18 cellular contexts compared by ENCODE assay signal in the genomic region with DNA sequence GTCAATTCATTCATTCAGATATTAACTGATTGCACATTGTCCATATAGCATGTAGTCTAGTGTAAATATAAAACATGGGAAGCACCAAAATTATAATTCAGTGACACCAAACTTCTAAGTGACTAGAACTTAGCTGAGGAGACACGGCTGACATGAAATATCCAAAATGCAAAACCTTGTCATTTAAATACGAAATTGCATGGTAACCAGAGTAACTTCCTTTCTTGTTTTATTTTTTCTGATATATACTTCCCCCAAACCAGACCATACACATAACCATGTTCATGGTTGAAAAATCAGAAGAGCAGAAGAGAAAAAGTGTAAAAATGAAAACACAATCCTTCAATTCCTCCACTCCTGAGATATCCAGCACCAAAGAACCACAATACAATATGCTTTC. TPM values are rescaled to one million over a fixed set of nuclear protein-coding genes. Genes with fewer than 3 reads are reported as not detected.
DNase-seq lines count a peak whose midpoint lies in the region; ATAC-seq and TF ChIP-seq lines count a peak whose summit lies in the region.
"Had no signal": no experiment of that assay in that cellular context is flagged by ENCODE, and none has a peak within 500 bp of the region (broad histone marks: within the 10 kb centered on the region; RNA-seq: fewer than 3 reads in every experiment).

No MANE protein-coding gene starts in this region.

- H2BK12ac ChIP-seq in neuronal stem cell (ENCODE audit: low read length): no peak overlapping the region

- peaks cover 95% of the 10 kb centered on the region for H3K4me1 Mint-ChIP-seq in stimulated activated naive CD8-positive, alpha-beta T cell treated with anti-CD3 and anti-CD28 coated beads, Interleukin-15, Interleukin-2, amounts not matched to agents 100 ng/mL and 50 ng/mL, for 24 hours (ENCODE audit: low read depth)
- H3K4me1 Mint-ChIP-seq in T-cell: peaks cover 80 to 85% (median 81%) of the 10 kb centered on the region in 3 donors
- peaks cover 51 to 81% of the 10 kb centered on the region in 2 donors for H3K4me1 Mint-ChIP-seq in effector memory CD8-positive, alpha-beta T cell (ENCODE audit: low read depth in 2 of 2)

- H3K4me3 Mint-ChIP-seq in stimulated activated naive CD8-positive, alpha-beta T cell treated with anti-CD3 and anti-CD28 coated beads, Interleukin-15, Interleukin-2, amounts not matched to agents 100 ng/mL and 50 ng/mL, for 24 hours: peak overlapping the region; percentile 65
- H3K4me3 Mint-ChIP-seq in T-cell: peak overlapping the region; percentile 5 to 54 (median 53)
- peak overlapping the region; percentile 63 to 73 for H3K4me3 Mint-ChIP-seq in effector memory CD8-positive, alpha-beta T cell
- H3K4me3 Mint-ChIP-seq: neural progenitor cell had no signal

- H3K36me3 ChIP-seq in MM.1S (replicated peaks; ENCODE audit: insufficient read depth, low read length) (no peaks in the 10 kb centered on the region), neuronal stem cell (replicated peaks in 1 of 2; ENCODE audit: control insufficient read depth in 2 of 2, insufficient read depth in 2 of 2, low read length in 2 of 2) (peaks cover 0 to 6% of the 10 kb centered on the region in 2 donors)
- H3K36me3 ChIP-seq: gastrocnemius medialis, neural progenitor cell, tibial nerve had no signal

- H3K18ac ChIP-seq in neuronal stem cell (ENCODE audit: low read length): no peak overlapping the region

- peaks cover 80% of the 10 kb centered on the region for H3K36me3 Mint-ChIP-seq in stimulated activated naive CD8-positive, alpha-beta T cell treated with anti-CD3 and anti-CD28 coated beads, Interleukin-15, Interleukin-2, amounts not matched to agents 100 ng/mL and 50 ng/mL, for 24 hours (ENCODE audit: low read depth)
- peaks cover 45% of the 10 kb centered on the region for H3K36me3 Mint-ChIP-seq in T-cell
- peaks cover 20% of the 10 kb centered on the region for H3K36me3 Mint-ChIP-seq in effector memory CD8-positive, alpha-beta T cell (ENCODE audit: insufficient read depth)

- no peaks in the 10 kb centered on the region for H3K4me1 ChIP-seq in MM.1S (ENCODE audit: low read length)
- H3K4me1 ChIP-seq in neuronal stem cell (ENCODE audit: control insufficient read depth in 2 of 2, insufficient read depth in 1 of 2, low read depth in 1 of 2, low read length in 2 of 2): peaks cover 0 to 3% of the 10 kb centered on the region in 2 donors
- H3K4me1 ChIP-seq: neural progenitor cell had no signal

- H3K4me2 ChIP-seq in MM.1S (ENCODE audit: low read depth, low read length) (no peak overlapping the region), neuronal stem cell (ENCODE audit: insufficient read depth, low read length, poor library complexity, severe bottlenecking) (no peak overlapping the region)
- H3K4me2 ChIP-seq: neural progenitor cell had no signal

- H3K27me3 Mint-ChIP-seq in stimulated activated naive CD8-positive, alpha-beta T cell treated with anti-CD3 and anti-CD28 coated beads, Interleukin-15, Interleukin-2, amounts not matched to agents 100 ng/mL and 50 ng/mL, for 24 hours: no peaks in the 10 kb centered on the region
- no peaks in the 10 kb centered on the region for H3K27me3 Mint-ChIP-seq in T-cell
- no peaks in the 10 kb centered on the region for H3K27me3 Mint-ChIP-seq in effector memory CD8-positive, alpha-beta T cell

- no peak overlapping the region for H3K9ac ChIP-seq in MM.1S (ENCODE audit: low read length)
- no peak overlapping the region for H3K9ac ChIP-seq in neuronal stem cell (ENCODE audit: low read depth, low read length, poor library complexity)
- H3K9ac ChIP-seq: neural progenitor cell had no signal

- H4K91ac ChIP-seq in neuronal stem cell (ENCODE audit: low read depth, low read length, poor library complexity): no peak overlapping the region

- no peak overlapping the region for H2AK5ac ChIP-seq in neuronal stem cell (ENCODE audit: low read depth, low read length)

- H4K20me1 ChIP-seq in MM.1S (ENCODE audit: insufficient read depth, low read length): no peaks in the 10 kb centered on the region

- H3K23ac ChIP-seq in neuronal stem cell (ENCODE audit: low read depth, low read length, poor library complexity): no peak overlapping the region

- no peaks in the 10 kb centered on the region for H3K79me1 ChIP-seq in neuronal stem cell (ENCODE audit: low read depth, low read length)

- H3F3A ChIP-seq in MM.1S (ENCODE audit: insufficient read depth, low read length): no peaks in the 10 kb centered on the region

- H2BK15ac ChIP-seq in neuronal stem cell (ENCODE audit: low read length): no peak overlapping the region

- H2BK120ac ChIP-seq in neuronal stem cell (ENCODE audit: low read depth, low read length): no peak overlapping the region

- no peak overlapping the region for H4K8ac ChIP-seq in neuronal stem cell (ENCODE audit: low read depth, low read length)

- H3K9me3 Mint-ChIP-seq in stimulated activated naive CD8-positive, alpha-beta T cell treated with anti-CD3 and anti-CD28 coated beads, Interleukin-15, Interleukin-2, amounts not matched to agents 100 ng/mL and 50 ng/mL, for 24 hours: no peaks in the 10 kb centered on the region
- no peaks in the 10 kb centered on the region for H3K9me3 Mint-ChIP-seq in T-cell
- H3K9me3 Mint-ChIP-seq in effector memory CD8-positive, alpha-beta T cell: no peaks in the 10 kb centered on the region

- H3K9me2 ChIP-seq in MM.1S (replicated peaks; ENCODE audit: insufficient read depth, low read length): no peaks in the 10 kb centered on the region

- POLR2A ChIA-PET in T-cell (lab: Charles Lee): interaction anchor here in 1 of 2 donors (1.1 kb wide), 1 partner anchor 30 kb away, joined by 3 read pairs; no protein-coding TSS in a partner anchor

- H3K27ac ChIP-seq in MM.1S (ENCODE audit: low read length) (no peak overlapping the region), neuronal stem cell (replicated peaks; ENCODE audit: low read length) (no peak overlapping the region)
- H3K27ac ChIP-seq: gastrocnemius medialis, neural progenitor cell, tibial nerve had no signal

- CTCF ChIA-PET in T-cell (lab: Charles Lee): interaction anchor here in 1 of 2 donors (0.6 kb wide), 1 partner anchor 27 kb away, joined by 3 read pairs; no protein-coding TSS in a partner anchor

- no CpG with 5 or more reads among the region's 2 CpGs for WGBS in neuronal stem cell (ENCODE audit: extremely low coverage in 2 of 2, insufficient read length in 2 of 2, insufficient replicate concordance in 1 of 2), 2 donors

- H3K9me3 ChIP-seq in MM.1S (replicated peaks; ENCODE audit: insufficient read depth, low read length): no peaks in the 10 kb centered on the region
- H3K9me3 ChIP-seq in neuronal stem cell (replicated peaks in 1 of 2; ENCODE audit: control insufficient read depth in 2 of 2, insufficient read depth in 1 of 2, low read depth in 1 of 2, low read length in 2 of 2): no peaks in the 10 kb centered on the region
- H3K9me3 ChIP-seq: gastrocnemius medialis, tibial nerve had no signal

- H2AFZ ChIP-seq in MM.1S (ENCODE audit: low read length) (no peak overlapping the region), neuronal stem cell (ENCODE audit: low read length) (no peak overlapping the region)
- H2AFZ ChIP-seq: neural progenitor cell had no signal

- DNase-seq in stimulated activated naive CD8-positive, alpha-beta T cell treated with anti-CD3 and anti-CD28 coated beads, Interleukin-15, Interleukin-2, amounts not matched to agents 100 U/mL and 50 U/mL, for 24 hours: no peak
- no peak for DNase-seq in T-cell
- DNase-seq in effector memory CD8-positive, alpha-beta T cell: no peak
- DNase-seq in MM.1S: no peak
- no peak for DNase-seq in NCI-H510A treated with DMSO at 0.1 percent for 48 hours (lab: John Stamatoyannopoulos, UW)
- DNase-seq in neuronal stem cell (ENCODE audit: low spot score): no peak
- DNase-seq: aorta, DND-41, gastrocnemius medialis, H7, NCI-H1105, NCI-H2171 treated with DMSO at 0.1 percent for 48 hours, right cardiac atrium had no signal

- no peaks in the 10 kb centered on the region for H3K79me2 ChIP-seq in MM.1S (ENCODE audit: low read length)

- no peak overlapping the region for H3K14ac ChIP-seq in neuronal stem cell (ENCODE audit: low read length)

- peak overlapping the region; percentile 97 for H3K27ac Mint-ChIP-seq in stimulated activated naive CD8-positive, alpha-beta T cell treated with anti-CD3 and anti-CD28 coated beads, Interleukin-15, Interleukin-2, amounts not matched to agents 100 ng/mL and 50 ng/mL, for 24 hours
- H3K27ac Mint-ChIP-seq in T-cell: peak overlapping the region; percentile 46 to 81
- peak overlapping the region; percentile 0 to 76 for H3K27ac Mint-ChIP-seq in effector memory CD8-positive, alpha-beta T cell
- H3K27ac Mint-ChIP-seq: neural progenitor cell had no signal

- H3K27me3 ChIP-seq in MM.1S (replicated peaks; ENCODE audit: insufficient read depth, low read length): no peaks in the 10 kb centered on the region
- no peaks in the 10 kb centered on the region for H3K27me3 ChIP-seq in neuronal stem cell (ENCODE audit: control insufficient read depth in 3 of 3, insufficient read depth in 3 of 3, low read depth in 1 of 3, low read length in 3 of 3)
- H3K27me3 ChIP-seq: gastrocnemius medialis, neural progenitor cell, tibial nerve had no signal

- ATAC-seq in stimulated activated naive CD8-positive, alpha-beta T cell treated with anti-CD3 and anti-CD28 coated beads, Interleukin-15, Interleukin-2, amounts not matched to agents 100 U/mL and 50 U/mL, for 24 hours: no peak
- no peak for ATAC-seq in T-cell (replicated peaks in 1 of 4)
- no peak for ATAC-seq in effector memory CD8-positive, alpha-beta T cell (replicated peaks)
- no peak for ATAC-seq in HG02588 (IDR thresholded peaks at IDR 0.05; ENCODE audit: unreplicated experiment)
- ATAC-seq: gastrocnemius medialis, right cardiac atrium had no signal

- H3K4ac ChIP-seq in neuronal stem cell (ENCODE audit: low read length): no peak overlapping the region

- no peak overlapping the region for H2BK5ac ChIP-seq in neuronal stem cell (ENCODE audit: low read length)

- H3K4me3 ChIP-seq in MM.1S (ENCODE audit: low read length) (no peak overlapping the region), neuronal stem cell (ENCODE audit: low read length in 2 of 2) (no peak overlapping the region)
- H3K4me3 ChIP-seq: gastrocnemius medialis, lung, neural progenitor cell, tibial nerve had no signal

- TF ChIP-seq CTCF in MM.1S (IDR thresholded peaks at IDR 0.05; ENCODE audit: low read length): no peak

RNA-seq across cellular contexts. Expression of a gene that starts 38.0 kb away (rescaled TPM):
- total RNA-seq in T-cell: 100 to 1,000 TPM in 2 of 5 donors, 10 to 100 TPM in 3; 81.3 to 120 (median 99.6) TPM
- 12.6 TPM for polyA plus RNA-seq in neuronal stem cell (2013, experiment 1 of 2)
- polyA plus RNA-seq in neuronal stem cell (2013, experiment 2 of 2): 11.8 TPM

Comparison
In these comparisons a context has a peak if more than half of its experiments do, and no peak if none do; other contexts are left out.
1. H3K27ac Mint-ChIP-seq: peak in every context shown above with its lines; median percentile 97 in stimulated activated naive CD8-positive, alpha-beta T cell treated with anti-CD3 and anti-CD28 coated beads, Interleukin-15, Interleukin-2, amounts not matched to agents 100 ng/mL and 50 ng/mL, for 24 hours; 64 in T-cell; 38 in effector memory CD8-positive, alpha-beta T cell.